In genomic region chr4:176320340-176320975, GRCh38 we compare ENCODE assay signal across 8 cellular contexts. TPM values are rescaled to one million over a fixed set of nuclear protein-coding genes. Genes with fewer than 3 reads are reported as not detected.
DNase-seq lines count a peak whose midpoint lies in the region; ATAC-seq lines count a peak whose summit lies in the region.

No MANE protein-coding gene starts in this region.

- H3K27me3 Mint-ChIP-seq in effector memory CD8-positive, alpha-beta T cell, result no peaks in the 10 kb centered on the region

- DNase-seq in AML-193 (lab: John Stamatoyannopoulos, UW), result peak; percentile 65 to 75
- DNase-seq in NCI-H774 (lab: John Stamatoyannopoulos, UW), result peak; percentile 51
- peak; percentile 94 for DNase-seq in activated CD8-positive, alpha-beta memory T cell treated with anti-CD3 and anti-CD28 coated beads for 24 hours
- peak; percentile 83 to 87 (median 86) for DNase-seq in effector memory CD8-positive, alpha-beta T cell
- DNase-seq in mesenteric fat pad (ENCODE audit: low spot score), result peak; percentile 96
- DNase-seq in stimulated activated CD8-positive, alpha-beta memory T cell treated with anti-CD3 and anti-CD28 coated beads, Interleukin-12 subunit alpha, Interleukin-12 subunit beta, amount 100 ng/mL, for 4 hours (ENCODE audit: low read depth), result peak; percentile 86

- peaks cover 32 to 43% of the 10 kb centered on the region in 2 donors for H3K4me1 Mint-ChIP-seq in effector memory CD8-positive, alpha-beta T cell (ENCODE audit: low read depth in 2 of 2)

- H3K36me3 Mint-ChIP-seq in effector memory CD8-positive, alpha-beta T cell (ENCODE audit: insufficient read depth), result peaks cover 51% of the 10 kb centered on the region

- peak overlapping the region; percentile 90 to 97 for H3K4me3 Mint-ChIP-seq in effector memory CD8-positive, alpha-beta T cell

- H3K9me3 Mint-ChIP-seq in effector memory CD8-positive, alpha-beta T cell, result no peaks in the 10 kb centered on the region

- ATAC-seq in GM18909 (IDR thresholded peaks at IDR 0.05; ENCODE audit: poor library complexity, unreplicated experiment), result peak; percentile 83
- ATAC-seq in HG03159 (IDR thresholded peaks at IDR 0.05; ENCODE audit: unreplicated experiment), result peak; percentile 81
- ATAC-seq in effector memory CD8-positive, alpha-beta T cell (replicated peaks), result peak; percentile 76

- H3K27ac Mint-ChIP-seq in effector memory CD8-positive, alpha-beta T cell, result peak overlapping the region; percentile 98

RNA-seq across cellular contexts. Expression of gene SPCS3, which starts 0.7 kb away (rescaled TPM):
- 134 TPM for total RNA-seq in mesenteric fat pad

RNA-seq across cellular contexts. Expression of gene ASB5, which starts 51.4 kb away (rescaled TPM):
- not detected for total RNA-seq in mesenteric fat pad

Comparison
In these comparisons a context has a peak if more than half of its experiments do, and no peak if none do; other contexts are left out.
1. Peak in every context shown above with its lines: DNase-seq and ATAC-seq.